Comparison of ENCODE assay signal across 1 cellular context in genomic region chr11:18691467-18692129, GRCh38.
TF ChIP-seq lines count a peak whose summit lies in the region.
"Not testable (repeated sequence)": the region's sequence is repeated elsewhere in the genome, so short reads cannot be mapped to it uniquely, and the experiment has no call there.

No MANE protein-coding gene starts in this region.

TF ChIP-seq in K562, 482 proteins besides CTCF, POLR2A, EP300 and RAD21 (continues in another document):
- TF ChIP-seq ZNF76 (CRISPR knock-in tag; IDR thresholded peaks at IDR 0.05; ENCODE audit: borderline replicate concordance) (peak; percentile 93), PBX2 (tag; conservative IDR thresholded peaks at IDR 0.05; ENCODE audit: low read depth) (peak; percentile 13), NR4A1 (CRISPR knock-in tag; IDR thresholded peaks at IDR 0.05) (0 out of 2 replicates have a peak, but pooled peaks have one; percentile 56), NR4A1 (tag; IDR thresholded peaks at IDR 0.05) (peak; percentile 99), ZNF239 (CRISPR knock-in tag; IDR thresholded peaks at IDR 0.05) (peak; percentile 82), ZNF639 (CRISPR knock-in tag; conservative IDR thresholded peaks at IDR 0.05 in 1 of 2, IDR thresholded peaks at IDR 0.05 in 1 of 2) (peak in 1 of 2 experiments; percentile 86; a peak in 2 of 4 replicates), CTBP1 (IDR thresholded peaks at IDR 0.05; ENCODE audit: borderline replicate concordance) (peak; percentile 42; the same call in 1 of the 2 replicates), TEAD1 (CRISPR knock-in tag; IDR thresholded peaks at IDR 0.05) (peak in 1 of 2 experiments; percentile 93; a peak in 2 of 4 replicates), ZNF707 (CRISPR knock-in tag; conservative IDR thresholded peaks at IDR 0.05) (peak; percentile 63; the same call in 1 of the 2 replicates), RREB1 (CRISPR knock-in tag; IDR thresholded peaks at IDR 0.05) (peak; percentile 91), MAZ (CRISPR knock-in tag; conservative IDR thresholded peaks at IDR 0.05 in 1 of 2, IDR thresholded peaks at IDR 0.05 in 1 of 2) (peak in 1 of 2 experiments; percentile 77; a peak in 2 of 4 replicates), ZBTB17 (CRISPR knock-in tag; IDR thresholded peaks at IDR 0.05) (peak; percentile 91), RFX1 (IDR thresholded peaks at IDR 0.05) (peak; percentile 69), MGA (IDR thresholded peaks at IDR 0.05) (0 out of 2 replicates have a peak, but pooled peaks have one; percentile 2), ERF (CRISPR knock-in tag; IDR thresholded peaks at IDR 0.05) (peak; percentile 90; the same call in 1 of the 2 replicates), ZNF668 (CRISPR knock-in tag; IDR thresholded peaks at IDR 0.05) (peak; percentile 97), TAF7 (tag; IDR thresholded peaks at IDR 0.05) (peak; percentile 76), FOSL1 (tag; conservative IDR thresholded peaks at IDR 0.05) (peak; percentile 44), IRF9 (tag; IDR thresholded peaks at IDR 0.05) (peak; percentile 93), KLF6 (CRISPR knock-in tag; IDR thresholded peaks at IDR 0.05; ENCODE audit: borderline replicate concordance) (peak; percentile 96), HIVEP1 (CRISPR knock-in tag; IDR thresholded peaks at IDR 0.05) (peak; percentile 95), MTF1 (CRISPR knock-in tag; IDR thresholded peaks at IDR 0.05; ENCODE audit: borderline replicate concordance) (peak; percentile 80; the same call in 1 of the 2 replicates), ETS2 (tag; IDR thresholded peaks at IDR 0.05; ENCODE audit: borderline replicate concordance, poor library complexity, severe bottlenecking) (peak; percentile 50), FOXJ2 (tag; IDR thresholded peaks at IDR 0.05) (peak; percentile 79), FOXO4 (CRISPR knock-in tag; IDR thresholded peaks at IDR 0.05) (peak; percentile 81; the same call in 1 of the 2 replicates), MYC (CRISPR knock-in tag; IDR thresholded peaks at IDR 0.05; ENCODE audit: borderline replicate concordance, low read depth) (peak; percentile 83; the same call in 1 of the 2 replicates), ZNF324 (CRISPR knock-in tag; IDR thresholded peaks at IDR 0.05) (peak; percentile 36; the same call in 1 of the 2 replicates), SMAD4 (CRISPR knock-in tag; conservative IDR thresholded peaks at IDR 0.05) (peak; percentile 95), HEY1 (CRISPR knock-in tag; IDR thresholded peaks at IDR 0.05; ENCODE audit: borderline replicate concordance) (peak; percentile 80; the same call in 1 of the 2 replicates), ZNF444 (CRISPR knock-in tag; IDR thresholded peaks at IDR 0.05) (peak; percentile 73; the same call in 1 of the 2 replicates), OTX1 (CRISPR knock-in tag; IDR thresholded peaks at IDR 0.05) (peak; percentile 80; the same call in 1 of the 2 replicates)
- TF ChIP-seq PBX2 (CRISPR knock-in tag; IDR thresholded peaks at IDR 0.05; ENCODE audit: low read depth); MYC (IDR thresholded peaks at IDR 0.05; ENCODE audit: low read depth, low read length): not testable (repeated sequence)
